In genomic region chr3:54447427-54447826, GRCh38 we compare ENCODE assay signal across 23 cellular contexts.
"Had no signal": no experiment of that assay in that cellular context is flagged by ENCODE, and none has a peak within 500 bp of the region (broad histone marks: within the 10 kb centered on the region; RNA-seq: fewer than 3 reads in every experiment).

No MANE protein-coding gene starts in this region.

- H3K4me1 ChIP-seq: foreskin keratinocyte, heart left ventricle, prostate gland, right atrium auricular region, spleen, upper lobe of right lung, uterus had no signal

- H3K4me3 Mint-ChIP-seq: effector memory CD8-positive, alpha-beta T cell; naive thymus-derived CD4-positive, alpha-beta T cell; nephron; stimulated activated naive B cell treated with anti-CD40 and anti-IgM and Interleukin-4, amounts not matched to agents 10 μg/mL and 1 μg/mL and 100 μg/mL, for 72 hours; stimulated activated naive CD8-positive, alpha-beta T cell treated with anti-CD3 and anti-CD28 coated beads, Interleukin-15, Interleukin-2, amounts not matched to agents 100 ng/mL and 50 ng/mL, for 24 hours had no signal

- H3K36me3 ChIP-seq: gastroesophageal sphincter, heart left ventricle, prostate gland, right atrium auricular region, sigmoid colon, spleen, thoracic aorta, tibial nerve, upper lobe of right lung, uterus had no signal

- H3K36me3 Mint-ChIP-seq: naive thymus-derived CD4-positive, alpha-beta T cell; stimulated activated naive B cell treated with anti-CD40 and anti-IgM and Interleukin-4, amounts not matched to agents 10 μg/mL and 1 μg/mL and 100 μg/mL, for 72 hours had no signal

- DNase-seq: cortex of kidney; effector memory CD8-positive, alpha-beta T cell; erythroblast; foreskin keratinocyte; heart left ventricle; kidney; mesendoderm; midbrain; naive thymus-derived CD4-positive, alpha-beta T cell; nucleus accumbens; sigmoid colon; spleen; stimulated activated naive B cell treated with anti-CD40 and anti-IgM and Interleukin-4, amounts not matched to agents 10 μg/mL and 1 μg/mL and 100 μg/mL, for 72 hours; upper lobe of right lung; uterus had no signal

- H3K27me3 Mint-ChIP-seq: effector memory CD8-positive, alpha-beta T cell; stimulated activated naive CD8-positive, alpha-beta T cell treated with anti-CD3 and anti-CD28 coated beads, Interleukin-15, Interleukin-2, amounts not matched to agents 100 ng/mL and 50 ng/mL, for 24 hours had no signal

- H3K27ac ChIP-seq: foreskin keratinocyte, gastroesophageal sphincter, heart left ventricle, hepatocyte, prostate gland, right atrium auricular region, sigmoid colon, spleen, thoracic aorta, tibial nerve, upper lobe of right lung, uterus had no signal

- H3K27me3 ChIP-seq: foreskin keratinocyte, gastroesophageal sphincter, heart left ventricle, hepatocyte, right atrium auricular region, sigmoid colon, spleen, tibial nerve, upper lobe of right lung, uterus had no signal

- H3K4me1 Mint-ChIP-seq: naive thymus-derived CD4-positive, alpha-beta T cell; nephron; stimulated activated naive B cell treated with anti-CD40 and anti-IgM and Interleukin-4, amounts not matched to agents 10 μg/mL and 1 μg/mL and 100 μg/mL, for 72 hours had no signal

- H3K4me3 ChIP-seq: gastroesophageal sphincter, heart left ventricle, hepatocyte, prostate gland, right atrium auricular region, sigmoid colon, spleen, thoracic aorta, tibial nerve, upper lobe of right lung, uterus had no signal

- H3K27ac Mint-ChIP-seq: effector memory CD8-positive, alpha-beta T cell; naive thymus-derived CD4-positive, alpha-beta T cell; nephron; stimulated activated naive B cell treated with anti-CD40 and anti-IgM and Interleukin-4, amounts not matched to agents 10 μg/mL and 1 μg/mL and 100 μg/mL, for 72 hours; stimulated activated naive CD8-positive, alpha-beta T cell treated with anti-CD3 and anti-CD28 coated beads, Interleukin-15, Interleukin-2, amounts not matched to agents 100 ng/mL and 50 ng/mL, for 24 hours had no signal

- H3K9me3 ChIP-seq: gastroesophageal sphincter, heart left ventricle, prostate gland, right atrium auricular region, sigmoid colon, thoracic aorta, tibial nerve, upper lobe of right lung, uterus had no signal
